Comparison of ENCODE assay signal across 15 cellular contexts in the genomic region with DNA sequence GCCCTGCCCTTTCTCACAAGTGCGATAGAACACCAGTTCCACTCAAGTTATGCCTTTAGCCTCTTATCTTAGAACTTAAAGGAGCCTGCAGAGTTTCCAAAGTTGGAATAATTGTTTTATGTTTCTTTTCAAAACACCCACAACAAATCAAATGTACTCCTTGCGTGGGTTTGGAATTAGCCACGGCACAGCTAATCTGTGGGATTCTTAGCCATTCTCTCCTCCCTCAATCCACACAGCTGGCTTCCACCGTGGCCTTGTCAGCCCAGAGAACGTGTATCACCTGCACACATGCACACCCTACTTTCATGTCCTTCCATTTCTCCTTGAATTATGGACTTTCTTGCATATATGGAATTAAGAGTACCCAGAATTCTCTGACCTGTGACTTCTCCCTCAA.
DNase-seq lines count a peak whose midpoint lies in the region; ATAC-seq and TF ChIP-seq lines count a peak whose summit lies in the region.
"Had no signal": no experiment of that assay in that cellular context is flagged by ENCODE, and none has a peak within 500 bp of the region (broad histone marks: within the 10 kb centered on the region; RNA-seq: fewer than 3 reads in every experiment).

No MANE protein-coding gene starts in this region.

- H3K4me1 ChIP-seq in thyroid gland, result peaks cover 0 to 9% of the 10 kb centered on the region in 2 donors
- H3K4me1 ChIP-seq: HAP-1 had no signal

- TF ChIP-seq CTCF in mesothelial cell of epicardium (IDR thresholded peaks at IDR 0.05; ENCODE audit: unreplicated experiment) (no peak), thyroid gland (IDR thresholded peaks at IDR 0.05) (no peak), GM10266 (IDR thresholded peaks at IDR 0.05; ENCODE audit: control insufficient read depth, insufficient read depth, low read depth, missing control alignments) (no peak), GM13976 (IDR thresholded peaks at IDR 0.05; ENCODE audit: borderline replicate concordance, control extremely low read depth, extremely low read depth, insufficient read depth, missing control alignments) (no peak), glutamatergic neuron (IDR thresholded peaks at IDR 0.05; ENCODE audit: partially characterized antibody, unreplicated experiment) (no peak)

- no peak overlapping the region for H3K4me3 ChIP-seq in thyroid gland (replicated peaks in 1 of 3)
- H3K4me3 ChIP-seq: GM12878, GM23248, HAP-1 had no signal

- H3K27me3 Mint-ChIP-seq in mesothelial cell of epicardium (ENCODE audit: low read depth) (no peaks in the 10 kb centered on the region), glutamatergic neuron (ENCODE audit: unreplicated experiment) (no peaks in the 10 kb centered on the region)
- H3K27me3 Mint-ChIP-seq: CD4-positive, alpha-beta T cell had no signal

- in situ Hi-C loops in GM13976 (cut with MboI; ENCODE audit: low sequenced_read_pairs, unreplicated experiment), result no loop called here

- H3K36me3 Mint-ChIP-seq in mesothelial cell of epicardium (peaks cover 12% of the 10 kb centered on the region), glutamatergic neuron (ENCODE audit: unreplicated experiment) (no peaks in the 10 kb centered on the region)

- no peak for TF ChIP-seq POLR2A in thyroid gland (IDR thresholded peaks at IDR 0.05)

- no peak overlapping the region for H3K4me3 Mint-ChIP-seq in mesothelial cell of epicardium
- H3K4me3 Mint-ChIP-seq in glutamatergic neuron (ENCODE audit: unreplicated experiment), result no peak overlapping the region
- H3K4me3 Mint-ChIP-seq: CD4-positive, alpha-beta T cell had no signal

- H3K9me3 Mint-ChIP-seq in mesothelial cell of epicardium (peaks cover 5% of the 10 kb centered on the region), glutamatergic neuron (ENCODE audit: unreplicated experiment) (no peaks in the 10 kb centered on the region)
- H3K9me3 Mint-ChIP-seq: CD4-positive, alpha-beta T cell had no signal

- intact Hi-C loops in thyroid gland (cut with DNase I), result no loop called here

- no peaks in the 10 kb centered on the region for H3K36me3 ChIP-seq in thyroid gland
- H3K36me3 ChIP-seq: HAP-1 had no signal

- WGBS in thyroid gland, 2 donors, result 90 to 94% methylated on average over 5 of the region's 5 CpGs

- peaks cover 17% of the 10 kb centered on the region for H3K4me1 Mint-ChIP-seq in mesothelial cell of epicardium
- H3K4me1 Mint-ChIP-seq in glutamatergic neuron (ENCODE audit: low read depth, unreplicated experiment), result no peaks in the 10 kb centered on the region

- H3K9me3 ChIP-seq in thyroid gland, result no peaks in the 10 kb centered on the region
- H3K9me3 ChIP-seq: HAP-1 had no signal

- ATAC-seq in HG03045 (IDR thresholded peaks at IDR 0.05; ENCODE audit: unreplicated experiment), result no peak
- ATAC-seq: GM12878 had no signal

- no peaks in the 10 kb centered on the region for H3K27me3 ChIP-seq in thyroid gland

- peak; percentile 71 for DNase-seq in amniotic epithelial cell (ENCODE audit: low read depth)
- no peak for DNase-seq in mesothelial cell of epicardium (ENCODE audit: low spot score in 2 of 2, unreplicated experiment in 2 of 2)
- no peak for DNase-seq in thyroid gland
- DNase-seq in GM10266 (ENCODE audit: extremely low spot score), result no peak
- DNase-seq in GM13976 (ENCODE audit: low spot score), result no peak
- no peak for DNase-seq in glutamatergic neuron
- DNase-seq: AML-193; CD4-positive, alpha-beta T cell; DMS79 treated with DMSO at 0.1 percent for 48 hours; GF-D8 had no signal

- peak overlapping the region; percentile 69 for H3K27ac Mint-ChIP-seq in mesothelial cell of epicardium
- H3K27ac Mint-ChIP-seq in glutamatergic neuron (ENCODE audit: unreplicated experiment), result no peak overlapping the region
- H3K27ac Mint-ChIP-seq: CD4-positive, alpha-beta T cell had no signal

- H3K27ac ChIP-seq in thyroid gland, result peak overlapping the region in 2 of 3 donors; percentile 7 to 50
- H3K27ac ChIP-seq: C4-2B, GM23248 had no signal
